9 cellular contexts compared by ENCODE assay signal in genomic region chr16:70576431-70577255, GRCh38. TPM values are rescaled to one million over a fixed set of nuclear protein-coding genes. Genes with fewer than 3 reads are reported as not detected.
A peak's percentile ranks its signal among the peaks of the same experiment; 100 is the strongest.
DNase-seq lines count a peak whose midpoint lies in the region; ATAC-seq and TF ChIP-seq lines count a peak whose summit lies in the region.
"Had no signal": no experiment of that assay in that cellular context is flagged by ENCODE, and none has a peak within 500 bp of the region (broad histone marks: within the 10 kb centered on the region; RNA-seq: fewer than 3 reads in every experiment).

No MANE protein-coding gene starts in this region.

- H3K4me3 Mint-ChIP-seq in activated CD4-positive, alpha-beta memory T cell treated with anti-CD3 and anti-CD28 coated beads, Interleukin-2, amount 10 ng/mL, durations not matched to agents 7 days and 5 days = no peak overlapping the region

- CTCF ChIA-PET in activated CD4-positive, alpha-beta memory T cell treated with anti-CD3 and anti-CD28 coated beads, Interleukin-2, amount 10 ng/mL, durations not matched to agents 7 days and 5 days (lab: Charles Lee) = no interaction called here

- 56 to 72% methylated on average over 9 to 10 of the region's 10 CpGs for WGBS in body of pancreas, 2 donors

- TF ChIP-seq CTCF in body of pancreas (IDR thresholded peaks at IDR 0.05) = no peak

- ATAC-seq in GM21526 (IDR thresholded peaks at IDR 0.05; ENCODE audit: low FRiP score, unreplicated experiment) = peak; percentile 48
- ATAC-seq in body of pancreas = no peak

- no peak overlapping the region for H3K4me3 ChIP-seq in body of pancreas
- H3K4me3 ChIP-seq: BLaER1 treated with 17β-estradiol and CSF1 and Interleukin-3, amounts not matched to agents 10 nM and 100 nM had no signal

- H3K27me3 Mint-ChIP-seq in activated CD4-positive, alpha-beta memory T cell treated with anti-CD3 and anti-CD28 coated beads, Interleukin-2, amount 10 ng/mL, durations not matched to agents 7 days and 5 days = no peaks in the 10 kb centered on the region

- peak overlapping the region; percentile 7 for H3K27ac Mint-ChIP-seq in activated CD4-positive, alpha-beta memory T cell treated with anti-CD3 and anti-CD28 coated beads, Interleukin-2, amount 10 ng/mL, durations not matched to agents 7 days and 5 days

- TF ChIP-seq POLR2A in body of pancreas (IDR thresholded peaks at IDR 0.05) = no peak

- no peak overlapping the region for H3K27ac ChIP-seq in body of pancreas

- H3K9me3 Mint-ChIP-seq in activated CD4-positive, alpha-beta memory T cell treated with anti-CD3 and anti-CD28 coated beads, Interleukin-2, amount 10 ng/mL, durations not matched to agents 7 days and 5 days = no peaks in the 10 kb centered on the region

- peaks cover 7 to 15% of the 10 kb centered on the region in 2 donors for H3K36me3 ChIP-seq in body of pancreas (replicated peaks in 1 of 2; ENCODE audit: insufficient read depth in 1 of 2, low read depth in 2 of 2)

- H3K4me1 Mint-ChIP-seq in activated CD4-positive, alpha-beta memory T cell treated with anti-CD3 and anti-CD28 coated beads, Interleukin-2, amount 10 ng/mL, durations not matched to agents 7 days and 5 days = peaks cover 19% of the 10 kb centered on the region

- peaks cover 6% of the 10 kb centered on the region for H3K4me1 ChIP-seq in body of pancreas

- H3K36me3 Mint-ChIP-seq in activated CD4-positive, alpha-beta memory T cell treated with anti-CD3 and anti-CD28 coated beads, Interleukin-2, amount 10 ng/mL, durations not matched to agents 7 days and 5 days (ENCODE audit: low read depth) = peaks cover 33% of the 10 kb centered on the region

- H3K27me3 ChIP-seq in body of pancreas = no peaks in the 10 kb centered on the region
- H3K27me3 ChIP-seq: BLaER1 treated with 17β-estradiol and CSF1 and Interleukin-3, amounts not matched to agents 10 nM and 100 nM had no signal

- intact Hi-C loops in body of pancreas (cut with DNase I) = no loop called here

- DNase-seq in NCI-H2196 (lab: John Stamatoyannopoulos, UW; ENCODE audit: unreplicated experiment) (peak; percentile 20), NCI-H2196 treated with DMSO at 0.1 percent for 48 hours (lab: John Stamatoyannopoulos, UW; ENCODE audit: unreplicated experiment) (no peak), HPDE6-E6E7 (ENCODE audit: extremely low spot score) (peak; percentile 68), left kidney (ENCODE audit: low read depth, low spot score) (peak; percentile 71), body of pancreas (no peak)
- no peak for DNase-seq in activated CD4-positive, alpha-beta memory T cell treated with anti-CD3 and anti-CD28 coated beads, Interleukin-2, amount 10 ng/mL, durations not matched to agents 7 days and 5 days
- DNase-seq in NK-92 treated with Interleukin-12 subunit alpha and Interleukin-12 subunit beta, amount 100 ng/mL, for 24 hours (lab: John Stamatoyannopoulos, UW) = no peak

- POLR2A ChIA-PET in activated CD4-positive, alpha-beta memory T cell treated with anti-CD3 and anti-CD28 coated beads, Interleukin-2, amount 10 ng/mL, durations not matched to agents 7 days and 5 days (lab: Charles Lee) = interaction anchor here (0.6 to 1.3 kb wide), 2 partner anchors 41 to 80 kb away, joined by 3 to 4 read pairs; no protein-coding TSS in a partner anchor

- no peaks in the 10 kb centered on the region for H3K9me3 ChIP-seq in body of pancreas
- H3K9me3 ChIP-seq: BLaER1 treated with 17β-estradiol and CSF1 and Interleukin-3, amounts not matched to agents 10 nM and 100 nM had no signal

RNA-seq across cellular contexts. Expression of gene SF3B3, which starts 53.0 kb away (rescaled TPM):
- 100 to 1,000 TPM; 329 to 332 TPM for total RNA-seq in activated CD4-positive, alpha-beta memory T cell treated with anti-CD3 and anti-CD28 coated beads, Interleukin-2, amount 10 ng/mL, durations not matched to agents 7 days and 5 days
- total RNA-seq in body of pancreas = 10 to 100 TPM; 47.5 to 53.4 TPM

RNA-seq across cellular contexts. Expression of gene COG4, which starts 53.3 kb away (rescaled TPM):
- 10 to 100 TPM; 71.2 to 71.4 TPM for total RNA-seq in activated CD4-positive, alpha-beta memory T cell treated with anti-CD3 and anti-CD28 coated beads, Interleukin-2, amount 10 ng/mL, durations not matched to agents 7 days and 5 days
- total RNA-seq in body of pancreas = 10 to 100 TPM; 23.1 to 43.8 TPM

Comparison
In these comparisons a context has a peak if more than half of its experiments do, and no peak if none do; other contexts are left out.
1. DNase-seq: peak in NCI-H2196 (single experiment), HPDE6-E6E7 (single experiment) and left kidney (single experiment); none in NCI-H2196 treated with DMSO at 0.1 percent for 48 hours (single experiment), activated CD4-positive, alpha-beta memory T cell treated with anti-CD3 and anti-CD28 coated beads, Interleukin-2, amount 10 ng/mL, durations not matched to agents 7 days and 5 days (single experiment), body of pancreas (0 of 4) and NK-92 treated with Interleukin-12 subunit alpha and Interleukin-12 subunit beta, amount 100 ng/mL, for 24 hours (single experiment).
2. RNA of gene SF3B3, which starts 53.0 kb away (total RNA-seq): 329 to 332 TPM in activated CD4-positive, alpha-beta memory T cell treated with anti-CD3 and anti-CD28 coated beads, Interleukin-2, amount 10 ng/mL, durations not matched to agents 7 days and 5 days; 47.5 to 53.4 TPM in body of pancreas; every median in the first group is over 4 times any median in the second.